In the genomic region with DNA sequence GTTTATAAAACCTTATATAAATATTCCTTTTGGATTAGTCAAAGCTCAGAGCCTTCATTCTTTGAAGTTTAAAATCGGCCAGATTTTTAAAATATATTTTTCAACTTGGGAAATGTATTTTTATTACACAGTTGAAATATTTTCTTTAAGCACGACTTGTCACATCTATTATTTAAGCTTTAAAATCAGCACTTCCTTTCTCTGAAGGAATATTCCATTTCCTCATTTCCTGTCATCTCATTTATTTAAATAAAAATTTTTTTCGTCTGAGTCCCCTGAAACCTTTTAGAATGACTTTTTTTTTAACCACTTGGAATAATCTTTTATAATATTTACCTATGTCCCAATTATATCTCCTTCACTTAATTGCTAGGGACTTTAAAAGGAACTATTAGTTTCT, we compare ENCODE assay signal across 22 cellular contexts.
A peak's percentile ranks its signal among the peaks of the same experiment; 100 is the strongest.
DNase-seq lines count a peak whose midpoint lies in the region; ATAC-seq and TF ChIP-seq lines count a peak whose summit lies in the region.
"Had no signal": no experiment of that assay in that cellular context is flagged by ENCODE, and none has a peak within 500 bp of the region (broad histone marks: within the 10 kb centered on the region; RNA-seq: fewer than 3 reads in every experiment).

No MANE protein-coding gene starts in this region.

- no TSS peak for BruUV-seq in PC-3 (replicated peaks; lab: Mats Ljungman, UMichigan)

- H4K20me1 ChIP-seq in SK-N-SH (ENCODE audit: insufficient read depth) (no peaks in the 10 kb centered on the region), PC-3 (ENCODE audit: low read length) (no peaks in the 10 kb centered on the region)

- no peak overlapping the region for H3K4me3 ChIP-seq in SK-N-SH (ENCODE audit: low read depth in 2 of 2, low read length in 1 of 2)
- H3K4me3 ChIP-seq in PC-3 (ENCODE audit: low read length): no peak overlapping the region
- no peak overlapping the region for H3K4me3 ChIP-seq in adrenal gland
- H3K4me3 ChIP-seq: K562, MG63 had no signal

- ATAC-seq in SK-N-SH treated with all-trans-retinoic acid at 6 μM for 48 hours (no peak), PC-3 (no peak)
- ATAC-seq: HepG2, K562, Panc1 had no signal

- WGBS in SK-N-SH (ENCODE audit: low lambda C conversion rate): 68% methylated on average over 3 of the region's 3 CpGs
- WGBS in adrenal gland, 4 donors: 44 to 47% (median 45%) methylated on average over 3 of the region's 3 CpGs

- POLR2A ChIA-PET in SK-N-SH (lab: Yijun Ruan, JAX): no interaction called here
- POLR2A ChIA-PET in PC-3 (lab: Charles Lee; ENCODE audit: unreplicated experiment): no interaction called here

- H3K4me2 ChIP-seq in SK-N-SH (no peak overlapping the region), PC-3 (ENCODE audit: low read length) (no peak overlapping the region)

- no peak overlapping the region for H3K9ac ChIP-seq in SK-N-SH
- H3K9ac ChIP-seq in PC-3 (ENCODE audit: low read length): no peak overlapping the region

- TF ChIP-seq EP300 in SK-N-SH (IDR thresholded peaks at IDR 0.05; ENCODE audit: borderline replicate concordance in 1 of 2, low read depth in 1 of 2, low read length in 1 of 2): no peak

- TF ChIP-seq POLR2A in adrenal gland (IDR thresholded peaks at IDR 0.05): no peak

- H3F3A ChIP-seq in SK-N-SH (replicated peaks; ENCODE audit: insufficient read depth): peaks cover 5% of the 10 kb centered on the region
- H3F3A ChIP-seq in PC-3 (ENCODE audit: low read length, unreplicated experiment): no peaks in the 10 kb centered on the region

- TF ChIP-seq RAD21 in SK-N-SH (IDR thresholded peaks at IDR 0.05; ENCODE audit: low read length): no peak

- no peaks in the 10 kb centered on the region for H3K79me2 ChIP-seq in SK-N-SH (ENCODE audit: insufficient read depth)
- no peaks in the 10 kb centered on the region for H3K79me2 ChIP-seq in PC-3 (ENCODE audit: low read length)

- intact Hi-C loops in PC-3 (cut with micrococcal nuclease) (no loop called here), adrenal gland (cut with DNase I) (no loop called here)

- H3K4me1 ChIP-seq in SK-N-SH (ENCODE audit: control insufficient read depth in 1 of 2, insufficient read depth in 2 of 2, low read depth in 1 of 2, low read length in 1 of 2) (peaks cover 4 to 9% of the 10 kb centered on the region in 2 experiments; a peak in 3 of 4 replicates), PC-3 (ENCODE audit: insufficient read depth, low read length) (no peaks in the 10 kb centered on the region; the same call in 1 of the 2 replicates), adrenal gland (replicated peaks in 1 of 2) (no peaks in the 10 kb centered on the region)

- CTCF ChIA-PET in SK-N-SH (lab: Yijun Ruan, JAX) (no interaction called here), PC-3 (lab: Charles Lee) (no interaction called here)

- H3K36me3 ChIP-seq in SK-N-SH (replicated peaks in 1 of 2; ENCODE audit: control insufficient read depth in 1 of 2, insufficient read depth in 2 of 2, low read length in 1 of 2): no peaks in the 10 kb centered on the region
- H3K36me3 ChIP-seq in PC-3 (ENCODE audit: low read depth, low read length): no peaks in the 10 kb centered on the region
- no peaks in the 10 kb centered on the region for H3K36me3 ChIP-seq in adrenal gland (replicated peaks in 1 of 2)
- H3K36me3 ChIP-seq: MG63 had no signal

- TF ChIP-seq CTCF in SK-N-SH (IDR thresholded peaks at IDR 0.05) (no peak), PC-3 (conservative IDR thresholded peaks at IDR 0.05; ENCODE audit: low read depth, low read length) (no peak), adrenal gland (IDR thresholded peaks at IDR 0.05) (no peak)

- H3K27ac ChIP-seq in SK-N-SH (ENCODE audit: low read depth in 2 of 2, low read length in 1 of 2) (peak overlapping the region in 1 of 2 experiments; percentile 20; a peak in 1 of 4 replicates), PC-3 (ENCODE audit: low read length) (peak overlapping the region; percentile 29; the same call in 1 of the 2 replicates), adrenal gland (no peak overlapping the region)
- H3K27ac ChIP-seq: HL-60 had no signal

- no peaks in the 10 kb centered on the region for H3K9me3 ChIP-seq in SK-N-SH
- no peaks in the 10 kb centered on the region for H3K9me3 ChIP-seq in PC-3 (ENCODE audit: low read length)
- no peaks in the 10 kb centered on the region for H3K9me3 ChIP-seq in adrenal gland (replicated peaks in 1 of 3)
- H3K9me3 ChIP-seq: MG63 had no signal

- H3K27me3 ChIP-seq in SK-N-SH (ENCODE audit: insufficient read depth): no peaks in the 10 kb centered on the region
- H3K27me3 ChIP-seq in PC-3 (ENCODE audit: low read length): no peaks in the 10 kb centered on the region
- no peaks in the 10 kb centered on the region for H3K27me3 ChIP-seq in adrenal gland
- H3K27me3 ChIP-seq: MG63 had no signal

- H2AFZ ChIP-seq in SK-N-SH (ENCODE audit: low read depth) (peak overlapping the region; percentile 70), PC-3 (ENCODE audit: low read length) (no peak overlapping the region)

- DNase-seq in SK-N-SH: no peak
- DNase-seq in PC-3: no peak
- peak; percentile 25 for DNase-seq in iris pigment epithelial cell (ENCODE audit: low read depth)
- no peak for DNase-seq in activated effector memory CD4-positive, alpha-beta T cell treated with Interleukin-2 at 50 U/mL for 16 hours
- DNase-seq in kidney tubule cell (ENCODE audit: low spot score): no peak
- DNase-seq in adrenal gland: no peak
- DNase-seq: CD4-positive, CD25-positive, alpha-beta regulatory T cell; DMS79; H7; HFFc6; MG63; NCI-H1105; NCI-H1694; NCI-H2081; NCI-H446; NCI-H526; SIG-M5 had no signal

- no peaks in the 10 kb centered on the region; the same call in 1 of the 2 replicates for H3K9me2 ChIP-seq in SK-N-SH
- H3K9me2 ChIP-seq in PC-3 (replicated peaks; ENCODE audit: low read length): no peaks in the 10 kb centered on the region

TF ChIP-seq in SK-N-SH, 30 proteins besides CTCF, POLR2A, EP300 and RAD21 (continues in another document):
- TF ChIP-seq, protein P1, sequence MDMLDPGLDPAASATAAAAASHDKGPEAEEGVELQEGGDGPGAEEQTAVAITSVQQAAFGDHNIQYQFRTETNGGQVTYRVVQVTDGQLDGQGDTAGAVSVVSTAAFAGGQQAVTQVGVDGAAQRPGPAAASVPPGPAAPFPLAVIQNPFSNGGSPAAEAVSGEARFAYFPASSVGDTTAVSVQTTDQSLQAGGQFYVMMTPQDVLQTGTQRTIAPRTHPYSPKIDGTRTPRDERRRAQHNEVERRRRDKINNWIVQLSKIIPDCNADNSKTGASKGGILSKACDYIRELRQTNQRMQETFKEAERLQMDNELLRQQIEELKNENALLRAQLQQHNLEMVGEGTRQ (IDR thresholded peaks at IDR 0.05; ENCODE audit: borderline replicate concordance, low read depth, low read length): no peak
- TF ChIP-seq TAF1 (IDR thresholded peaks at IDR 0.05; ENCODE audit: borderline replicate concordance, low read depth, low read length) (no peak), RXRA (IDR thresholded peaks at IDR 0.05; ENCODE audit: borderline replicate concordance, low read depth) (no peak), MEF2A (IDR thresholded peaks at IDR 0.05; ENCODE audit: borderline replicate concordance, low read depth) (no peak), EZH2phosphoT487 (IDR thresholded peaks at IDR 0.05; ENCODE audit: borderline replicate concordance, low read depth) (no peak)
- TF ChIP-seq, protein P2, sequence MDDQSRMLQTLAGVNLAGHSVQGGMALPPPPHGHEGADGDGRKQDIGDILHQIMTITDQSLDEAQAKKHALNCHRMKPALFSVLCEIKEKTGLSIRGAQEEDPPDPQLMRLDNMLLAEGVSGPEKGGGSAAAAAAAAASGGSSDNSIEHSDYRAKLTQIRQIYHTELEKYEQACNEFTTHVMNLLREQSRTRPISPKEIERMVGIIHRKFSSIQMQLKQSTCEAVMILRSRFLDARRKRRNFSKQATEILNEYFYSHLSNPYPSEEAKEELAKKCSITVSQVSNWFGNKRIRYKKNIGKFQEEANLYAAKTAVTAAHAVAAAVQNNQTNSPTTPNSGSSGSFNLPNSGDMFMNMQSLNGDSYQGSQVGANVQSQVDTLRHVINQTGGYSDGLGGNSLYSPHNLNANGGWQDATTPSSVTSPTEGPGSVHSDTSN (IDR thresholded peaks at IDR 0.05): no peak

TF ChIP-seq in SK-N-SH treated with all-trans-retinoic acid at 6 μM for 48 hours, 23 proteins besides CTCF, POLR2A, EP300 and RAD21 (continues in another document):
- TF ChIP-seq TCF4 (CRISPR knock-in tag; IDR thresholded peaks at IDR 0.05; ENCODE audit: borderline replicate concordance): no peak
- no peak for TF ChIP-seq ZFP30 (CRISPR knock-in tag; IDR thresholded peaks at IDR 0.05)
- TF ChIP-seq BACH2 (CRISPR knock-in tag; IDR thresholded peaks at IDR 0.05; ENCODE audit: borderline replicate concordance): no peak
- TF ChIP-seq ARNTL (CRISPR knock-in tag; IDR thresholded peaks at IDR 0.05; ENCODE audit: borderline replicate concordance, low read depth): no peak
- TF ChIP-seq PPARA (CRISPR knock-in tag; IDR thresholded peaks at IDR 0.05; ENCODE audit: borderline replicate concordance): no peak
- TF ChIP-seq, protein P3, sequence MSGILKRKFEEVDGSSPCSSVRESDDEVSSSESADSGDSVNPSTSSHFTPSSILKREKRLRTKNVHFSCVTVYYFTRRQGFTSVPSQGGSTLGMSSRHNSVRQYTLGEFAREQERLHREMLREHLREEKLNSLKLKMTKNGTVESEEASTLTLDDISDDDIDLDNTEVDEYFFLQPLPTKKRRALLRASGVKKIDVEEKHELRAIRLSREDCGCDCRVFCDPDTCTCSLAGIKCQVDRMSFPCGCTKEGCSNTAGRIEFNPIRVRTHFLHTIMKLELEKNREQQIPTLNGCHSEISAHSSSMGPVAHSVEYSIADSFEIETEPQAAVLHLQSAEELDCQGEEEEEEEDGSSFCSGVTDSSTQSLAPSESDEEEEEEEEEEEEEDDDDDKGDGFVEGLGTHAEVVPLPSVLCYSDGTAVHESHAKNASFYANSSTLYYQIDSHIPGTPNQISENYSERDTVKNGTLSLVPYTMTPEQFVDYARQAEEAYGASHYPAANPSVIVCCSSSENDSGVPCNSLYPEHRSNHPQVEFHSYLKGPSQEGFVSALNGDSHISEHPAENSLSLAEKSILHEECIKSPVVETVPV (CRISPR knock-in tag; IDR thresholded peaks at IDR 0.05): no peak
- TF ChIP-seq, protein P4, sequence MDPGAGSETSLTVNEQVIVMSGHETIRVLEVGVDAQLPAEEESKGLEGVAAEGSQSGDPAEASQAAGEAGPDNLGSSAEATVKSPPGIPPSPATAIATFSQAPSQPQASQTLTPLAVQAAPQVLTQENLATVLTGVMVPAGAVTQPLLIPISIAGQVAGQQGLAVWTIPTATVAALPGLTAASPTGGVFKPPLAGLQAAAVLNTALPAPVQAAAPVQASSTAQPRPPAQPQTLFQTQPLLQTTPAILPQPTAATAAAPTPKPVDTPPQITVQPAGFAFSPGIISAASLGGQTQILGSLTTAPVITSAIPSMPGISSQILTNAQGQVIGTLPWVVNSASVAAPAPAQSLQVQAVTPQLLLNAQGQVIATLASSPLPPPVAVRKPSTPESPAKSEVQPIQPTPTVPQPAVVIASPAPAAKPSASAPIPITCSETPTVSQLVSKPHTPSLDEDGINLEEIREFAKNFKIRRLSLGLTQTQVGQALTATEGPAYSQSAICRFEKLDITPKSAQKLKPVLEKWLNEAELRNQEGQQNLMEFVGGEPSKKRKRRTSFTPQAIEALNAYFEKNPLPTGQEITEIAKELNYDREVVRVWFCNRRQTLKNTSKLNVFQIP (CRISPR knock-in tag; IDR thresholded peaks at IDR 0.05; ENCODE audit: borderline replicate concordance, low read depth): no peak
- TF ChIP-seq OSR1 (CRISPR knock-in tag; IDR thresholded peaks at IDR 0.05): no peak
